Comparison of ENCODE assay signal across 10 cellular contexts in the genomic region with DNA sequence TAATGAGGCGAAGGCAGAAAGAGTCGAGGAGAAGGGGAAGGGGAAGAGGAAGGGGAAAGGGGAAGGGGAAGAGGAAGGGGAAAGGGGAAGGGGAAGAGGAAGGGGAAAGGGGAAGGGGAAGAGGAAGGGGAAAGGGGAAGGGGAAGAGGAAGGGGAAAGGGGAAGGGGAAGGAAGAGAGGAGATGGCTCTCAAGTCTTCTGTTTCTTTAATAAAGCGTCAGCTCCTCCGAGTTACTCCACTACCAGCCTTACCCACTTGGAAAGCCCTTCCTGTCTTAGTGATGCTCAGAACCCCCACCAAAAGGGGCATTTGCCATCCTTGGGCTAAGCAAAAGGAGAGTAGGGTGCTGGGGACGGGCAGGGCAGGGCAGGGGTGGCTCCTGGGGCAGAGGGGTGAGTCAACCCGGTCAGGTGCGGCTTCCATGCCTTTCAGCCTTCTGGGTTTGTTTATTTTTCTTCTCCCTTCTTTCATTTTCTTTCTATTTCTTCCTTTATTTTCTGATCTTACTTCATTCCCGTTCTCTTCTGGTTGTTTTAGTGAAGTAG. TPM values are rescaled to one million over a fixed set of nuclear protein-coding genes. Genes with fewer than 3 reads are reported as not detected.
DNase-seq lines count a peak whose midpoint lies in the region; TF ChIP-seq lines count a peak whose summit lies in the region.
"Had no signal": no experiment of that assay in that cellular context is flagged by ENCODE, and none has a peak within 500 bp of the region (broad histone marks: within the 10 kb centered on the region; RNA-seq: fewer than 3 reads in every experiment).

No MANE protein-coding gene starts in this region.

- 62 to 100% methylated on average over 1 to 8 of the region's 8 CpGs for WGBS in endodermal cell (ENCODE audit: insufficient coverage in 1 of 2, insufficient read length in 1 of 2), 2 experiments

- H3K9me3 Mint-ChIP-seq in endodermal cell (peaks cover 4% of the 10 kb centered on the region), neural crest cell (no peaks in the 10 kb centered on the region)

- peak overlapping the region; percentile 67 for H3K4me3 ChIP-seq in ACC112 (ENCODE audit: low read depth, low read length)
- peak overlapping the region; percentile 48 for H3K4me3 ChIP-seq in LNCaP clone FGC (ENCODE audit: low read depth, low read length)
- H3K4me3 ChIP-seq in endodermal cell (ENCODE audit: low read length) = peak overlapping the region; percentile 79

- H3K27me3 Mint-ChIP-seq in endodermal cell (ENCODE audit: insufficient read depth) = peaks cover 53% of the 10 kb centered on the region
- H3K27me3 Mint-ChIP-seq in neural crest cell (ENCODE audit: low read depth) = peaks cover 78% of the 10 kb centered on the region

- DNase-seq in LNCaP clone FGC (ENCODE audit: low read depth) (no peak), endodermal cell (no peak), neural crest cell (ENCODE audit: low read depth, low spot score) (no peak), amniotic stem cell (lab: John Stamatoyannopoulos, UW) (no peak), DMS153 treated with DMSO at 0.1 percent for 48 hours (lab: John Stamatoyannopoulos, UW; ENCODE audit: unreplicated experiment) (no peak), NCI-H1105 (lab: John Stamatoyannopoulos, UW) (no peak), NCI-H2196 treated with DMSO at 0.1 percent for 48 hours (lab: John Stamatoyannopoulos, UW; ENCODE audit: unreplicated experiment) (no peak)
- DNase-seq: NCI-H2081 treated with DMSO at 0.1 percent for 48 hours, occipital lobe had no signal

- peaks cover 32% of the 10 kb centered on the region for H3K4me1 Mint-ChIP-seq in endodermal cell
- H3K4me1 Mint-ChIP-seq in neural crest cell = peaks cover 13% of the 10 kb centered on the region

- H3K4me3 Mint-ChIP-seq in endodermal cell (peak overlapping the region; percentile 55), neural crest cell (peak overlapping the region; percentile 46)

- H3K9me3 ChIP-seq in endodermal cell (ENCODE audit: control insufficient read depth, low read length) = peaks cover 14% of the 10 kb centered on the region

- no peak overlapping the region for H2AFZ ChIP-seq in ACC112 (ENCODE audit: low read length, unreplicated experiment)

- TF ChIP-seq CTCF in LNCaP clone FGC (IDR thresholded peaks at IDR 0.05; ENCODE audit: control insufficient read depth, extremely low read depth, insufficient read depth) (no peak), endodermal cell (conservative IDR thresholded peaks at IDR 0.05) (no peak), neural crest cell (conservative IDR thresholded peaks at IDR 0.05) (no peak)

- no peak overlapping the region for H3K27ac Mint-ChIP-seq in endodermal cell
- H3K27ac Mint-ChIP-seq in neural crest cell (ENCODE audit: unreplicated experiment) = no peak overlapping the region

- no peak overlapping the region for H3K9ac ChIP-seq in endodermal cell (ENCODE audit: extremely low read depth, low read length, poor library complexity, severe bottlenecking)

- H3K4me1 ChIP-seq in ACC112 (ENCODE audit: control insufficient read depth, insufficient read depth, low read length, unreplicated experiment) (peaks cover 2% of the 10 kb centered on the region), endodermal cell (ENCODE audit: control insufficient read depth, insufficient read depth, low read length) (peaks cover 6% of the 10 kb centered on the region)

- peaks cover 59% of the 10 kb centered on the region for H3K27me3 ChIP-seq in ACC112 (ENCODE audit: insufficient read depth, low read length)
- H3K27me3 ChIP-seq in endodermal cell (ENCODE audit: control insufficient read depth, insufficient read depth, low read length, poor library complexity, severe bottlenecking) = peaks cover 52% of the 10 kb centered on the region

- H3K36me3 Mint-ChIP-seq in endodermal cell (ENCODE audit: low read depth) = no peaks in the 10 kb centered on the region
- H3K36me3 Mint-ChIP-seq in neural crest cell (ENCODE audit: low read depth) = peaks cover 4% of the 10 kb centered on the region

- H3K36me3 ChIP-seq in ACC112 (ENCODE audit: insufficient read depth, low read length) (no peaks in the 10 kb centered on the region), endodermal cell (ENCODE audit: control insufficient read depth, insufficient read depth, low read length) (no peaks in the 10 kb centered on the region)

- H3K27ac ChIP-seq in ACC112 (ENCODE audit: low read depth, low read length) (no peak overlapping the region), endodermal cell (ENCODE audit: low read depth, low read length) (no peak overlapping the region)

- no peaks in the 10 kb centered on the region for H3K79me2 ChIP-seq in ACC112 (ENCODE audit: control insufficient read depth, insufficient read depth, low read length, unreplicated experiment)

RNA-seq across cellular contexts. Expression of a gene that starts 0.5 kb away (rescaled TPM):
- under 1 TPM in 1 of 2 donors, not detected in 1; 0.11 TPM for total RNA-seq in endodermal cell
- 0.14 TPM for polyA plus RNA-seq in endodermal cell (2013, experiment 1 of 2)
- 0.21 TPM for polyA plus RNA-seq in endodermal cell (2013, experiment 2 of 2)
- 0.20 TPM in 1 of 2 replicates, not detected in the other for total RNA-seq in neural crest cell
